In the genomic region with DNA sequence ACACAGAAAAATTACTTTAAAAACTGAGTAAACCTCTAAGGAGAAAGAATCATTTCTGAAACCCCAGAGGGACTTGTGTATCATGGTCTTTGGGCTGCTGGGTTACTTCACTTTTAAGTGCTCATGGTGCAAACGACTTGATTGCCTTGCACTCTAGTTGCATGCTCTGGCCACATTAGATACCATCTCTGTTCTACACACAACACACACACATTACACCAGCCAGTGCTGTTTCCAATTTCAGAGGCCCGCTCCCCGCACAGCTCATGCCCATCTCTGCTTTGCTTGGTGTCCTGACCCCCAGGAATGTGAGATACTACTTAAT, we compare ENCODE assay signal across 8 cellular contexts. TPM values are rescaled to one million over a fixed set of nuclear protein-coding genes. Genes with fewer than 3 reads are reported as not detected.
DNase-seq lines count a peak whose midpoint lies in the region; ATAC-seq and TF ChIP-seq lines count a peak whose summit lies in the region.

No MANE protein-coding gene starts in this region.

- H3K9ac ChIP-seq in BLaER1 treated with 17β-estradiol and CSF1 and Interleukin-3, amounts not matched to agents 10 nM and 100 nM = peak overlapping the region; percentile 72 to 94 (median 82); a peak in 21 of 22 replicates

- WGBS in right cardiac atrium = 31% methylated on average over 3 of the region's 3 CpGs

- H3K4me2 ChIP-seq in BLaER1 treated with 17β-estradiol and CSF1 and Interleukin-3, amounts not matched to agents 10 nM and 100 nM = peak overlapping the region; percentile 59 to 97 (median 91)

- TF ChIP-seq CTCF in LNCaP clone FGC (IDR thresholded peaks at IDR 0.05; ENCODE audit: control insufficient read depth, extremely low read depth, insufficient read depth) = no peak

- H3K27me3 ChIP-seq in BLaER1 treated with 17β-estradiol and CSF1 and Interleukin-3, amounts not matched to agents 10 nM and 100 nM = no peaks in the 10 kb centered on the region
- H3K27me3 ChIP-seq in right cardiac atrium (ENCODE audit: control insufficient read depth, insufficient read depth) = no peaks in the 10 kb centered on the region

- ATAC-seq in right cardiac atrium = no peak
- no peak for ATAC-seq in GM21529 (IDR thresholded peaks at IDR 0.05; ENCODE audit: unreplicated experiment)

- DNase-seq in LNCaP clone FGC (ENCODE audit: low read depth) = no peak
- peak; percentile 32 to 36 for DNase-seq in activated T-cell treated with anti-CD3 and anti-CD28 coated beads, Interleukin-2, amount 50 U/mL, for 48 hours
- DNase-seq in right cardiac atrium = peak in 1 of 3 donors; percentile 41
- peak; percentile 31 for DNase-seq in stimulated activated CD8-positive, alpha-beta memory T cell treated with anti-CD3 and anti-CD28 coated beads, Interleukin-4, amount 100 ng/mL, for 48 hours
- DNase-seq in DMS 273 treated with DMSO at 0.1 percent for 48 hours (lab: John Stamatoyannopoulos, UW) = no peak
- DNase-seq in stimulated activated naive CD4-positive, alpha-beta T cell treated with Interleukin-2 at 50 U/mL for 16 hours (lab: John Stamatoyannopoulos, UW) = no peak

- H3K36me3 ChIP-seq in BLaER1 treated with 17β-estradiol and CSF1 and Interleukin-3, amounts not matched to agents 10 nM and 100 nM = peaks cover 0 to 14% (median 7%) of the 10 kb centered on the region in 11 experiments; a peak in 7 of 22 replicates

- peaks cover 29 to 57% (median 36%) of the 10 kb centered on the region in 10 experiments for H3K4me1 ChIP-seq in BLaER1 treated with 17β-estradiol and CSF1 and Interleukin-3, amounts not matched to agents 10 nM and 100 nM
- H3K4me1 ChIP-seq in right cardiac atrium (ENCODE audit: control insufficient read depth, insufficient read depth, low read length) = peaks cover 3% of the 10 kb centered on the region

- intact Hi-C loops in right cardiac atrium (cut with DNase I) = loop anchor here (5.0 to 10.0 kb wide), 4 partner anchors 60 to 170 kb away; no protein-coding TSS in a partner anchor

- peaks cover 9 to 61% (median 53%) of the 10 kb centered on the region in 11 experiments; a peak in 21 of 22 replicates for H4K20me1 ChIP-seq in BLaER1 treated with 17β-estradiol and CSF1 and Interleukin-3, amounts not matched to agents 10 nM and 100 nM

- peak overlapping the region; percentile 80 to 98 (median 88) for H3K4me3 ChIP-seq in BLaER1 treated with 17β-estradiol and CSF1 and Interleukin-3, amounts not matched to agents 10 nM and 100 nM
- H3K4me3 ChIP-seq in LNCaP clone FGC (ENCODE audit: low read depth, low read length) = peak overlapping the region; percentile 95
- peak overlapping the region; percentile 100 for H3K4me3 ChIP-seq in right cardiac atrium (ENCODE audit: low read length)

- H3K9me3 ChIP-seq in BLaER1 treated with 17β-estradiol and CSF1 and Interleukin-3, amounts not matched to agents 10 nM and 100 nM (replicated peaks in 1 of 11) = no peaks in the 10 kb centered on the region
- no peaks in the 10 kb centered on the region for H3K9me3 ChIP-seq in right cardiac atrium (ENCODE audit: control insufficient read depth, low read length)

- peak overlapping the region in 10 of 11 experiments; percentile 35 to 77 (median 65); a peak in 19 of 22 replicates for H3K27ac ChIP-seq in BLaER1 treated with 17β-estradiol and CSF1 and Interleukin-3, amounts not matched to agents 10 nM and 100 nM
- no peak overlapping the region for H3K27ac ChIP-seq in right cardiac atrium (ENCODE audit: low read length)

RNA-seq across cellular contexts. Expression of gene PPP3CA, which starts 2.1 kb away (rescaled TPM):
- 10 to 100 TPM; 16.9 to 27.2 (median 20.1) TPM for total RNA-seq in right cardiac atrium
- 8.3 TPM for polyA plus RNA-seq in right cardiac atrium

Comparison
In these comparisons a context has a peak if more than half of its experiments do, and no peak if none do; other contexts are left out.
1. DNase-seq: peak in activated T-cell treated with anti-CD3 and anti-CD28 coated beads, Interleukin-2, amount 50 U/mL, for 48 hours (2 of 2) and stimulated activated CD8-positive, alpha-beta memory T cell treated with anti-CD3 and anti-CD28 coated beads, Interleukin-4, amount 100 ng/mL, for 48 hours (single experiment); none in LNCaP clone FGC (single experiment), DMS 273 treated with DMSO at 0.1 percent for 48 hours (single experiment) and stimulated activated naive CD4-positive, alpha-beta T cell treated with Interleukin-2 at 50 U/mL for 16 hours (single experiment).
2. Peak in every context shown above with its lines, with median percentiles within 50 percentile points of each other: H3K4me3 ChIP-seq.